8 cellular contexts compared by ENCODE assay signal in the genomic region with DNA sequence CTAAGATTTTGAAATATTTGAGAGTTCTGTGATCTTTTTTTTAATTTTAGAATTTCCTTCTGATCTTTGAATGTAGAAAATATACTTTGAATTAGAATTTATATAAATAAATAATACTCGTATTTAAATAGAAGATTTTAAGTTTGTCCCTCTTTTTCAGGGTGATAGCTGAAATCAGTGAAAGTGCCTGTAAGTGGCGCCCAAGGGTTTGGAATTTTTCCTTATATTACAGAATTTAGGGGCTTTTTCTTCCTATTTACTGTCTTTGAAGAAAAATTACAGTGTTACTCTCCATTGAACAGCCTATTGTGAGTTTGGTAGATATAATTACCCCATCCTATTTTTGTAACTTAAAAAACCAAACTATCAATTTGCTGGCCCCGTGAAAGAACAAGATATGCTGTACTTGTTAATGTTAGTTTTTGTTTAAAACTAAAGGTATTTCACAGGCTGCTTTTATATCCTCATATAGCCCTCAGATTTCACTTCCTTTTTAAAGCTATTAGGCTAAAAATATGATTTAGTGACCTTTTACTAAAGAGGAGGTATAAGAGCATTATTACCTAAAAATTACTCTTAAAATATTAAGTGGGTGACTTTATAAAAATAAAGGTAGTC. TPM values are rescaled to one million over a fixed set of nuclear protein-coding genes. Genes with fewer than 3 reads are reported as not detected.
DNase-seq lines count a peak whose midpoint lies in the region; TF ChIP-seq lines count a peak whose summit lies in the region.

No MANE protein-coding gene starts in this region.

- H3K4me3 Mint-ChIP-seq in H9 = peak overlapping the region in 1 of 2 experiments; percentile 38; a peak in 1 of 5 replicates

- no peaks in the 10 kb centered on the region for H3K9me3 ChIP-seq in H9 (ENCODE audit: control insufficient read depth, low read depth, low read length)

- H3K27ac Mint-ChIP-seq in H9 = no peak overlapping the region

- WGBS in H9 (ENCODE audit: extremely low coverage, insufficient read length, low lambda C conversion rate) = no CpG with 5 or more reads among the region's 3 CpGs

- no peak overlapping the region for H2BK15ac ChIP-seq in H9 (ENCODE audit: low read depth, low read length)

- no peak overlapping the region for H4K91ac ChIP-seq in H9 (ENCODE audit: insufficient read length, low read depth, low read length)

- no peak overlapping the region for H3K4me2 ChIP-seq in H9 (ENCODE audit: insufficient read depth, insufficient read length, low read length)

- H3K27ac ChIP-seq in H9 (ENCODE audit: insufficient read length, low read depth, low read length) = no peak overlapping the region

- peak; percentile 38 for TF ChIP-seq CTCF in AG10803 (conservative IDR thresholded peaks at IDR 0.05; ENCODE audit: low read length)
- peak; percentile 46; the same call in 1 of the 3 replicates for TF ChIP-seq CTCF in H9 (conservative IDR thresholded peaks at IDR 0.05)
- TF ChIP-seq CTCF in astrocyte of the cerebellum (IDR thresholded peaks at IDR 0.05; ENCODE audit: low read depth, low read length, missing control alignments) = peak; percentile 34

- peaks cover 7% of the 10 kb centered on the region for H3K23me2 ChIP-seq in H9 (ENCODE audit: insufficient read length, low read depth, low read length, poor library complexity, severe bottlenecking)

- no peaks in the 10 kb centered on the region; a peak in 1 of 5 replicates for H3K9me3 Mint-ChIP-seq in H9

- peaks cover 2% of the 10 kb centered on the region; the same call in 1 of the 2 replicates for H3K4me1 ChIP-seq in H9 (ENCODE audit: insufficient read depth, low read length)

- H4K5ac ChIP-seq in H9 (ENCODE audit: insufficient read length, low read depth, low read length) = no peak overlapping the region

- H4K8ac ChIP-seq in H9 (replicated peaks; ENCODE audit: insufficient read length, low read depth, low read length) = no peak overlapping the region

- no peak overlapping the region for H2BK5ac ChIP-seq in H9 (ENCODE audit: insufficient read length, low read length)

- no peak overlapping the region for H2BK120ac ChIP-seq in H9 (ENCODE audit: low read depth, low read length, poor library complexity, severe bottlenecking)

- H2BK20ac ChIP-seq in H9 (ENCODE audit: low read depth, low read length, poor library complexity, severe bottlenecking) = no peak overlapping the region

- H2BK12ac ChIP-seq in H9 (ENCODE audit: insufficient read length, low read depth, low read length) = no peak overlapping the region

- H2AFZ ChIP-seq in H9 (ENCODE audit: low read length) = no peak overlapping the region

- H3K79me1 ChIP-seq in H9 (ENCODE audit: insufficient read depth, low read depth, low read length, poor library complexity, severe bottlenecking) = peaks cover 5% of the 10 kb centered on the region

- peaks cover 17% of the 10 kb centered on the region for H3K27me3 Mint-ChIP-seq in H9 (ENCODE audit: low read depth)

- DNase-seq in AG10803 (ENCODE audit: low read depth) (no peak), H9 (no peak), astrocyte of the cerebellum (ENCODE audit: low read depth) (no peak), lung microvascular endothelial cell (ENCODE audit: low read depth in 2 of 2) (peak; percentile 48 to 65), NCI-H1436 (lab: John Stamatoyannopoulos, UW) (no peak), NCI-H748 treated with DMSO at 0.1 percent for 48 hours (lab: John Stamatoyannopoulos, UW) (no peak), hippocampal formation (lab: John Stamatoyannopoulos, UW) (no peak), islet precursor cell (no peak)

- peaks cover 7% of the 10 kb centered on the region; the same call in 1 of the 2 replicates for H3K79me2 ChIP-seq in H9 (ENCODE audit: insufficient read depth, low read length)

- H3K27me3 ChIP-seq in H9 (ENCODE audit: insufficient read depth, low read length) = peaks cover 1% of the 10 kb centered on the region; the same call in 1 of the 2 replicates

- no peaks in the 10 kb centered on the region for H3K36me3 Mint-ChIP-seq in H9 (ENCODE audit: insufficient read depth in 1 of 3, low read depth in 3 of 3)

- H3K56ac ChIP-seq in H9 (ENCODE audit: insufficient read length, low read depth, low read length) = no peak overlapping the region

- H3K4me3 ChIP-seq in AG10803 (ENCODE audit: low read length) = no peak overlapping the region
- H3K4me3 ChIP-seq in astrocyte of the cerebellum (ENCODE audit: low read depth, low read length) = no peak overlapping the region

- H2AK5ac ChIP-seq in H9 (ENCODE audit: insufficient read length, low read length) = no peak overlapping the region

- no peak overlapping the region for H3K14ac ChIP-seq in H9 (ENCODE audit: insufficient read depth, low read length)

- no peak overlapping the region for H3K23ac ChIP-seq in H9 (ENCODE audit: insufficient read length, low read depth, low read length)

- no peak overlapping the region for H3K18ac ChIP-seq in H9 (ENCODE audit: insufficient read length, low read depth, low read length)

- in situ Hi-C loops in astrocyte of the cerebellum (cut with HindIII; ENCODE audit: low sequenced_read_pairs) = no loop called here

- H4K20me1 ChIP-seq in H9 (ENCODE audit: control insufficient read depth, insufficient read depth, insufficient read length) = no peaks in the 10 kb centered on the region

- peaks cover 26 to 41% of the 10 kb centered on the region in 2 experiments for H3K4me1 Mint-ChIP-seq in H9

- H3K4ac ChIP-seq in H9 (ENCODE audit: low read depth, low read length) = no peak overlapping the region

- no peak overlapping the region for H3T11ph ChIP-seq in H9 (ENCODE audit: low read length)

- H3K9ac ChIP-seq in H9 (ENCODE audit: extremely low read depth, insufficient read length, low read length) = no peak overlapping the region

RNA-seq across cellular contexts. Expression of a gene that starts 3.2 kb away (rescaled TPM):
- total RNA-seq in H9 (2021) = 11.1 TPM in 2 replicates
- 21.4 and 48.2 TPM in 2 replicates for total RNA-seq in lung microvascular endothelial cell

Comparison
In these comparisons a context has a peak if more than half of its experiments do, and no peak if none do; other contexts are left out.
1. DNase-seq: peak in lung microvascular endothelial cell (2 of 2); none in AG10803 (single experiment), H9 (single experiment), astrocyte of the cerebellum (single experiment), NCI-H1436 (single experiment), NCI-H748 treated with DMSO at 0.1 percent for 48 hours (single experiment), hippocampal formation (0 of 2) and islet precursor cell (single experiment).
2. Peak in every context shown above with its lines, with median percentiles within 50 percentile points of each other: CTCF ChIP-seq.